ENCODE assay signal across 8 cellular contexts in genomic region chr4:142719854-142720541, GRCh38.
A peak's percentile ranks its signal among the peaks of the same experiment; 100 is the strongest.
DNase-seq lines count a peak whose midpoint lies in the region; ATAC-seq and TF ChIP-seq lines count a peak whose summit lies in the region.

No MANE protein-coding gene starts in this region.

- no peaks in the 10 kb centered on the region for H3K27me3 ChIP-seq in osteoblast (ENCODE audit: insufficient read depth, low read length)

- no peak for TF ChIP-seq POLR2A in NB4 (IDR thresholded peaks at IDR 0.05; ENCODE audit: extremely low read depth, insufficient read length)

- no peaks in the 10 kb centered on the region for H3K27me3 Mint-ChIP-seq in activated T-cell treated with anti-CD3 and anti-CD28 coated beads, Interleukin-2, amount 50 U/mL, for 72 hours (ENCODE audit: low read depth)
- no peaks in the 10 kb centered on the region for H3K27me3 Mint-ChIP-seq in central memory CD8-positive, alpha-beta T cell

- ATAC-seq in activated T-cell treated with anti-CD3 and anti-CD28 coated beads, Interleukin-2, amount 50 U/mL, for 72 hours (replicated peaks in 1 of 2) = peak; percentile 53 to 55
- ATAC-seq in central memory CD8-positive, alpha-beta T cell (replicated peaks; ENCODE audit: extremely low read depth, poor library complexity, severe bottlenecking) = peak; percentile 40
- ATAC-seq in GM21825 (IDR thresholded peaks at IDR 0.05; ENCODE audit: unreplicated experiment) = no peak
- no peak for ATAC-seq in HG03342 (IDR thresholded peaks at IDR 0.05; ENCODE audit: unreplicated experiment)
- ATAC-seq in GM19455 (IDR thresholded peaks at IDR 0.05; ENCODE audit: unreplicated experiment) = no peak

- H3K4me1 ChIP-seq in osteoblast (ENCODE audit: insufficient read depth, low read length) = peaks cover 3% of the 10 kb centered on the region

- TF ChIP-seq CTCF in NB4 (IDR thresholded peaks at IDR 0.05; ENCODE audit: low read depth, low read length) (no peak), osteoblast (IDR thresholded peaks at IDR 0.05; ENCODE audit: extremely low read depth, low read depth, low read length) (peak; percentile 62)

- DNase-seq in activated T-cell treated with anti-CD3 and anti-CD28 coated beads, Interleukin-2, amount 50 U/mL, for 72 hours = no peak
- DNase-seq in activated T-cell treated with anti-CD3 and anti-CD28 coated beads, Interleukin-2, amount 50 U/mL, for 1 hour = no peak
- DNase-seq in NB4 (ENCODE audit: low read depth) (peak; percentile 9), osteoblast (ENCODE audit: insufficient read length, low spot score, missing footprints) (peak; percentile 64)
- DNase-seq in central memory CD8-positive, alpha-beta T cell (ENCODE audit: low spot score in 2 of 2) = no peak

- H2AFZ ChIP-seq in osteoblast (ENCODE audit: low read length) = no peak overlapping the region

- H3K79me2 ChIP-seq in osteoblast (ENCODE audit: insufficient read depth, low read length) = no peaks in the 10 kb centered on the region

- H3K4me2 ChIP-seq in osteoblast (ENCODE audit: insufficient read depth, low read length) = no peak overlapping the region

- H3K27ac ChIP-seq in osteoblast (ENCODE audit: low read depth, low read length) = no peak overlapping the region

- H3K36me3 ChIP-seq in osteoblast (ENCODE audit: insufficient read depth, low read length) = no peaks in the 10 kb centered on the region

- no peak overlapping the region for H3K4me3 ChIP-seq in NB4 (ENCODE audit: low read depth, low read length)
- no peak overlapping the region for H3K4me3 ChIP-seq in osteoblast (ENCODE audit: insufficient read depth, low read length)

- H3K27ac Mint-ChIP-seq in activated T-cell treated with anti-CD3 and anti-CD28 coated beads, Interleukin-2, amount 50 U/mL, for 72 hours = peak overlapping the region; percentile 63
- H3K27ac Mint-ChIP-seq in central memory CD8-positive, alpha-beta T cell (ENCODE audit: low read depth) = no peak overlapping the region

- no peaks in the 10 kb centered on the region for H4K20me1 ChIP-seq in osteoblast (ENCODE audit: insufficient read depth, low read length)

- H3K9me3 Mint-ChIP-seq in activated T-cell treated with anti-CD3 and anti-CD28 coated beads, Interleukin-2, amount 50 U/mL, for 72 hours = no peaks in the 10 kb centered on the region
- H3K9me3 Mint-ChIP-seq in central memory CD8-positive, alpha-beta T cell = no peaks in the 10 kb centered on the region

- peak overlapping the region in 1 of 2 donors; percentile 18 for H3K4me3 Mint-ChIP-seq in activated T-cell treated with anti-CD3 and anti-CD28 coated beads, Interleukin-2, amount 50 U/mL, for 72 hours
- H3K4me3 Mint-ChIP-seq in central memory CD8-positive, alpha-beta T cell = no peak overlapping the region

- peaks cover 29% of the 10 kb centered on the region for H3K4me1 Mint-ChIP-seq in activated T-cell treated with anti-CD3 and anti-CD28 coated beads, Interleukin-2, amount 50 U/mL, for 72 hours (ENCODE audit: low read depth)
- no peaks in the 10 kb centered on the region for H3K4me1 Mint-ChIP-seq in central memory CD8-positive, alpha-beta T cell

- no peaks in the 10 kb centered on the region for H3K9me3 ChIP-seq in osteoblast (ENCODE audit: low read depth, low read length)

- H3K36me3 Mint-ChIP-seq in activated T-cell treated with anti-CD3 and anti-CD28 coated beads, Interleukin-2, amount 50 U/mL, for 72 hours (ENCODE audit: insufficient read depth in 2 of 2) = peaks cover 0 to 7% of the 10 kb centered on the region in 2 donors
- peaks cover 2% of the 10 kb centered on the region for H3K36me3 Mint-ChIP-seq in central memory CD8-positive, alpha-beta T cell (ENCODE audit: insufficient read depth)

Comparison
In these comparisons a context has a peak if more than half of its experiments do, and no peak if none do; other contexts are left out.
1. ATAC-seq: peak in activated T-cell treated with anti-CD3 and anti-CD28 coated beads, Interleukin-2, amount 50 U/mL, for 72 hours (2 of 2) and central memory CD8-positive, alpha-beta T cell (single experiment); none in GM21825 (single experiment), HG03342 (single experiment) and GM19455 (single experiment).
2. DNase-seq: peak in NB4 (single experiment) and osteoblast (single experiment); none in activated T-cell treated with anti-CD3 and anti-CD28 coated beads, Interleukin-2, amount 50 U/mL, for 72 hours (0 of 2), activated T-cell treated with anti-CD3 and anti-CD28 coated beads, Interleukin-2, amount 50 U/mL, for 1 hour (single experiment) and central memory CD8-positive, alpha-beta T cell (0 of 2).